In genomic region chr6:152598858-152599537, GRCh38 we compare ENCODE assay signal across 16 cellular contexts. TPM values are rescaled to one million over a fixed set of nuclear protein-coding genes. Genes with fewer than 3 reads are reported as not detected.
DNase-seq lines count a peak whose midpoint lies in the region; ATAC-seq, FAIRE-seq and TF ChIP-seq lines count a peak whose summit lies in the region.
"Had no signal": no experiment of that assay in that cellular context is flagged by ENCODE, and none has a peak within 500 bp of the region (broad histone marks: within the 10 kb centered on the region; RNA-seq: fewer than 3 reads in every experiment).

No MANE protein-coding gene starts in this region.

- TF ChIP-seq CTCF in AG10803 (conservative IDR thresholded peaks at IDR 0.05; ENCODE audit: low read length) = no peak

- peaks cover 11% of the 10 kb centered on the region for H3K36me3 Mint-ChIP-seq in natural killer cell treated with Interleukin-12 subunit alpha and Interleukin-12 subunit beta and Interleukin-15 and Interleukin-18, amount 100 ng/mL, for 72 hours
- no peaks in the 10 kb centered on the region for H3K36me3 Mint-ChIP-seq in activated CD8-positive, alpha-beta memory T cell treated with anti-CD3 and anti-CD28 coated beads, Interleukin-2, amount 10 ng/mL, durations not matched to agents 7 days and 5 days
- H3K36me3 Mint-ChIP-seq: activated naive CD4-positive, alpha-beta T cell treated with anti-CD3 and anti-CD28 coated beads, Interleukin-2, amount 10 ng/mL, durations not matched to agents 7 days and 5 days; CD4-positive, alpha-beta memory T cell had no signal

- CTCF ChIA-PET in activated CD8-positive, alpha-beta memory T cell treated with anti-CD3 and anti-CD28 coated beads, Interleukin-2, amount 10 ng/mL, durations not matched to agents 7 days and 5 days (lab: Charles Lee) = no interaction called here

- DNase-seq in AG10803 (ENCODE audit: low read depth) (peak; percentile 35), caudate nucleus (lab: John Stamatoyannopoulos, UW) (peak in 29 of 61 donors; percentile 1 to 79 (median 18)), Right ventricle myocardium superior (peak; percentile 24), iPS-NIHi11 (ENCODE audit: low spot score) (no peak), GM19239 (ENCODE audit: insufficient read length, low spot score) (no peak)
- no peak for DNase-seq in natural killer cell treated with Interleukin-12 subunit alpha and Interleukin-12 subunit beta and Interleukin-15 and Interleukin-18, amount 100 ng/mL, for 72 hours (ENCODE audit: low spot score)
- no peak for DNase-seq in activated CD8-positive, alpha-beta memory T cell treated with anti-CD3 and anti-CD28 coated beads, Interleukin-2, amount 10 ng/mL, durations not matched to agents 7 days and 5 days
- DNase-seq: activated naive CD4-positive, alpha-beta T cell treated with anti-CD3 and anti-CD28 coated beads, Interleukin-2, amount 10 ng/mL, durations not matched to agents 7 days and 5 days; CD4-positive, alpha-beta memory T cell; NCI-H446 treated with DMSO at 0.1 percent for 48 hours had no signal

- no peaks in the 10 kb centered on the region for H3K27me3 Mint-ChIP-seq in natural killer cell treated with Interleukin-12 subunit alpha and Interleukin-12 subunit beta and Interleukin-15 and Interleukin-18, amount 100 ng/mL, for 72 hours
- no peaks in the 10 kb centered on the region for H3K27me3 Mint-ChIP-seq in activated CD8-positive, alpha-beta memory T cell treated with anti-CD3 and anti-CD28 coated beads, Interleukin-2, amount 10 ng/mL, durations not matched to agents 7 days and 5 days
- H3K27me3 Mint-ChIP-seq: activated naive CD4-positive, alpha-beta T cell treated with anti-CD3 and anti-CD28 coated beads, Interleukin-2, amount 10 ng/mL, durations not matched to agents 7 days and 5 days had no signal

- H3K9me3 Mint-ChIP-seq in natural killer cell treated with Interleukin-12 subunit alpha and Interleukin-12 subunit beta and Interleukin-15 and Interleukin-18, amount 100 ng/mL, for 72 hours = no peaks in the 10 kb centered on the region
- no peaks in the 10 kb centered on the region for H3K9me3 Mint-ChIP-seq in activated CD8-positive, alpha-beta memory T cell treated with anti-CD3 and anti-CD28 coated beads, Interleukin-2, amount 10 ng/mL, durations not matched to agents 7 days and 5 days (ENCODE audit: low read depth)
- H3K9me3 Mint-ChIP-seq: activated naive CD4-positive, alpha-beta T cell treated with anti-CD3 and anti-CD28 coated beads, Interleukin-2, amount 10 ng/mL, durations not matched to agents 7 days and 5 days had no signal

- peak overlapping the region; percentile 59 for H3K27ac ChIP-seq in caudate nucleus (ENCODE audit: low read depth, low read length)
- H3K27ac ChIP-seq: VCaP had no signal

- H3K4me1 Mint-ChIP-seq in natural killer cell treated with Interleukin-12 subunit alpha and Interleukin-12 subunit beta and Interleukin-15 and Interleukin-18, amount 100 ng/mL, for 72 hours (ENCODE audit: low read depth in 2 of 2) = peaks cover 22 to 40% of the 10 kb centered on the region in 2 donors
- H3K4me1 Mint-ChIP-seq in activated CD8-positive, alpha-beta memory T cell treated with anti-CD3 and anti-CD28 coated beads, Interleukin-2, amount 10 ng/mL, durations not matched to agents 7 days and 5 days = no peaks in the 10 kb centered on the region
- H3K4me1 Mint-ChIP-seq: activated naive CD4-positive, alpha-beta T cell treated with anti-CD3 and anti-CD28 coated beads, Interleukin-2, amount 10 ng/mL, durations not matched to agents 7 days and 5 days; CD4-positive, alpha-beta memory T cell had no signal

- intact Hi-C loops in Right ventricle myocardium superior (cut with DNase I) = no loop called here

- FAIRE-seq in GM19239 (lab: Jason Lieb, UNC) = no peak
- FAIRE-seq: A204.1, G401.6 had no signal

- ATAC-seq in Right ventricle myocardium superior (ENCODE audit: poor library complexity) (peak; percentile 80), GM18519 (IDR thresholded peaks at IDR 0.05; ENCODE audit: low FRiP score, unreplicated experiment) (no peak)
- ATAC-seq in natural killer cell treated with Interleukin-12 subunit alpha and Interleukin-12 subunit beta and Interleukin-15 and Interleukin-18, amount 100 ng/mL, for 72 hours = no peak
- no peak for ATAC-seq in activated CD8-positive, alpha-beta memory T cell treated with anti-CD3 and anti-CD28 coated beads, Interleukin-2, amount 10 ng/mL, durations not matched to agents 7 days and 5 days

- H3K27ac Mint-ChIP-seq in natural killer cell treated with Interleukin-12 subunit alpha and Interleukin-12 subunit beta and Interleukin-15 and Interleukin-18, amount 100 ng/mL, for 72 hours = peak overlapping the region in 1 of 2 donors; percentile 77
- H3K27ac Mint-ChIP-seq in activated CD8-positive, alpha-beta memory T cell treated with anti-CD3 and anti-CD28 coated beads, Interleukin-2, amount 10 ng/mL, durations not matched to agents 7 days and 5 days = no peak overlapping the region
- H3K27ac Mint-ChIP-seq: activated naive CD4-positive, alpha-beta T cell treated with anti-CD3 and anti-CD28 coated beads, Interleukin-2, amount 10 ng/mL, durations not matched to agents 7 days and 5 days; CD4-positive, alpha-beta memory T cell had no signal

- peak overlapping the region; percentile 64 for H3K4me3 Mint-ChIP-seq in natural killer cell treated with Interleukin-12 subunit alpha and Interleukin-12 subunit beta and Interleukin-15 and Interleukin-18, amount 100 ng/mL, for 72 hours
- no peak overlapping the region for H3K4me3 Mint-ChIP-seq in activated CD8-positive, alpha-beta memory T cell treated with anti-CD3 and anti-CD28 coated beads, Interleukin-2, amount 10 ng/mL, durations not matched to agents 7 days and 5 days
- H3K4me3 Mint-ChIP-seq: activated naive CD4-positive, alpha-beta T cell treated with anti-CD3 and anti-CD28 coated beads, Interleukin-2, amount 10 ng/mL, durations not matched to agents 7 days and 5 days had no signal

- H3K4me3 ChIP-seq in AG10803 (ENCODE audit: low read length) = no peak overlapping the region
- H3K4me3 ChIP-seq: breast epithelium, tibial nerve had no signal

RNA-seq across cellular contexts. Expression of gene SYNE1, which starts 38.2 kb away (rescaled TPM):
- total RNA-seq in Right ventricle myocardium superior = 80.1 TPM
- total RNA-seq in natural killer cell treated with Interleukin-12 subunit alpha and Interleukin-12 subunit beta and Interleukin-15 and Interleukin-18, amount 100 ng/mL, for 72 hours = 10 to 100 TPM; 30.6 to 61.2 TPM
- total RNA-seq in activated CD8-positive, alpha-beta memory T cell treated with anti-CD3 and anti-CD28 coated beads, Interleukin-2, amount 10 ng/mL, durations not matched to agents 7 days and 5 days = 10 to 100 TPM; 58.5 to 76.6 TPM

Comparison
In these comparisons a context has a peak if more than half of its experiments do, and no peak if none do; other contexts are left out.
1. DNase-seq: peak in AG10803 (single experiment) and Right ventricle myocardium superior (single experiment); none in natural killer cell treated with Interleukin-12 subunit alpha and Interleukin-12 subunit beta and Interleukin-15 and Interleukin-18, amount 100 ng/mL, for 72 hours (single experiment), iPS-NIHi11 (single experiment), activated CD8-positive, alpha-beta memory T cell treated with anti-CD3 and anti-CD28 coated beads, Interleukin-2, amount 10 ng/mL, durations not matched to agents 7 days and 5 days (single experiment) and GM19239 (single experiment).